Comparison of ENCODE assay signal across 21 cellular contexts in genomic region chr12:109088818-109089217, GRCh38. TPM values are rescaled to one million over a fixed set of nuclear protein-coding genes. Genes with fewer than 3 reads are reported as not detected.
DNase-seq lines count a peak whose midpoint lies in the region; ATAC-seq, FAIRE-seq and TF ChIP-seq lines count a peak whose summit lies in the region.
"Had no signal": no experiment of that assay in that cellular context is flagged by ENCODE, and none has a peak within 500 bp of the region (broad histone marks: within the 10 kb centered on the region; RNA-seq: fewer than 3 reads in every experiment).

No MANE protein-coding gene starts in this region.

- no peak overlapping the region for H3K27ac ChIP-seq in endothelial cell of umbilical vein (ENCODE audit: insufficient read depth, low read depth, low read length)
- H3K27ac ChIP-seq: ascending aorta, SJCRH30, tibial nerve had no signal

- H3K4me1 Mint-ChIP-seq in activated T-cell treated with anti-CD3 and anti-CD28 coated beads, Interleukin-2, amount 50 U/mL, for 72 hours (ENCODE audit: low read depth) = peaks cover 39% of the 10 kb centered on the region
- peaks cover 43% of the 10 kb centered on the region for H3K4me1 Mint-ChIP-seq in stimulated activated memory B cell treated with anti-CD40 and anti-IgM and Interleukin-4, amounts not matched to agents 10 μg/mL and 1 μg/mL and 100 μg/mL, for 72 hours

- intact Hi-C loops in endothelial cell of umbilical vein (cut with micrococcal nuclease) = no loop called here

- TF ChIP-seq CTCF in Loucy (conservative IDR thresholded peaks at IDR 0.05; ENCODE audit: low read length) (no peak), endothelial cell of umbilical vein (IDR thresholded peaks at IDR 0.05; ENCODE audit: extremely low read depth in 1 of 2, insufficient read depth in 1 of 2, low read depth in 1 of 2, low read length in 2 of 2) (no peak)

- POLR2A ChIA-PET in endothelial cell of umbilical vein (lab: Charles Lee) = no interaction called here

- H3K27ac Mint-ChIP-seq in activated T-cell treated with anti-CD3 and anti-CD28 coated beads, Interleukin-2, amount 50 U/mL, for 72 hours = peak overlapping the region; percentile 3
- peak overlapping the region; percentile 18 for H3K27ac Mint-ChIP-seq in stimulated activated memory B cell treated with anti-CD40 and anti-IgM and Interleukin-4, amounts not matched to agents 10 μg/mL and 1 μg/mL and 100 μg/mL, for 72 hours

- H3K9ac ChIP-seq in Loucy (ENCODE audit: low read depth, low read length, poor library complexity, severe bottlenecking) (no peak overlapping the region), endothelial cell of umbilical vein (replicated peaks; ENCODE audit: extremely low read depth, insufficient read depth, low read length) (no peak overlapping the region)

- peaks cover 0 to 6% of the 10 kb centered on the region in 2 donors for H3K36me3 Mint-ChIP-seq in activated T-cell treated with anti-CD3 and anti-CD28 coated beads, Interleukin-2, amount 50 U/mL, for 72 hours (ENCODE audit: insufficient read depth in 2 of 2)
- H3K36me3 Mint-ChIP-seq in stimulated activated memory B cell treated with anti-CD40 and anti-IgM and Interleukin-4, amounts not matched to agents 10 μg/mL and 1 μg/mL and 100 μg/mL, for 72 hours = peaks cover 18% of the 10 kb centered on the region

- H3K9me3 ChIP-seq in Loucy (ENCODE audit: insufficient read depth, low read depth, low read length) (no peaks in the 10 kb centered on the region), endothelial cell of umbilical vein (replicated peaks; ENCODE audit: control insufficient read depth, insufficient read depth, low read length) (no peaks in the 10 kb centered on the region)
- H3K9me3 ChIP-seq: ascending aorta, Caco-2, SJCRH30, tibial nerve had no signal

- no peaks in the 10 kb centered on the region for H3K9me1 ChIP-seq in endothelial cell of umbilical vein (replicated peaks; ENCODE audit: control insufficient read depth, extremely low read depth, insufficient read depth, low read length)

- peaks cover 46% of the 10 kb centered on the region; the same call in 1 of the 2 replicates for H3K36me3 ChIP-seq in Loucy (ENCODE audit: insufficient read depth, low read length)
- peaks cover 8 to 10% of the 10 kb centered on the region in 2 experiments for H3K36me3 ChIP-seq in endothelial cell of umbilical vein (ENCODE audit: control insufficient read depth in 2 of 2, extremely low read depth in 1 of 2, insufficient read depth in 2 of 2, low read length in 2 of 2)

- H3K4me2 ChIP-seq in Loucy (ENCODE audit: low read depth, low read length, poor library complexity, severe bottlenecking) = peak overlapping the region; percentile 94
- no peak overlapping the region for H3K4me2 ChIP-seq in endothelial cell of umbilical vein (ENCODE audit: insufficient read depth, low read length)

- H3K4me3 ChIP-seq in Loucy (ENCODE audit: low read length, poor library complexity, severe bottlenecking) (no peak overlapping the region), endothelial cell of umbilical vein (replicated peaks in 1 of 3; ENCODE audit: insufficient read depth in 1 of 3, low read depth in 1 of 3, low read length in 3 of 3) (no peak overlapping the region)
- H3K4me3 ChIP-seq: ascending aorta, SJCRH30, tibial nerve had no signal

- no peak for DNase-seq in activated T-cell treated with anti-CD3 and anti-CD28 coated beads, Interleukin-2, amount 50 U/mL, for 72 hours
- DNase-seq in activated T-cell treated with anti-CD3 and anti-CD28 coated beads for 4 hours (no peak), endothelial cell of umbilical vein (ENCODE audit: low read depth, low spot score) (no peak), left lobe of liver (ENCODE audit: low spot score) (no peak), HuH-7.5 (ENCODE audit: low spot score) (no peak)
- DNase-seq: ACHN, activated gamma-delta T cell, Caco-2, foreskin melanocyte, left cardiac atrium, midbrain, NCI-H1436, NCI-H2171, SJCRH30 had no signal

- CTCF ChIA-PET in endothelial cell of umbilical vein (lab: Charles Lee) = no interaction called here

- H3K9me3 Mint-ChIP-seq in activated T-cell treated with anti-CD3 and anti-CD28 coated beads, Interleukin-2, amount 50 U/mL, for 72 hours = no peaks in the 10 kb centered on the region
- H3K9me3 Mint-ChIP-seq in stimulated activated memory B cell treated with anti-CD40 and anti-IgM and Interleukin-4, amounts not matched to agents 10 μg/mL and 1 μg/mL and 100 μg/mL, for 72 hours = no peaks in the 10 kb centered on the region
- H3K9me3 Mint-ChIP-seq: neural crest cell had no signal

- no peaks in the 10 kb centered on the region for H3K27me3 ChIP-seq in Loucy (ENCODE audit: insufficient read depth, low read length, poor library complexity, severe bottlenecking)
- no peaks in the 10 kb centered on the region for H3K27me3 ChIP-seq in endothelial cell of umbilical vein (ENCODE audit: control insufficient read depth in 2 of 2, insufficient read depth in 2 of 2, low read length in 2 of 2)
- H3K27me3 ChIP-seq: ascending aorta, SJCRH30, tibial nerve had no signal

- ATAC-seq in activated T-cell treated with anti-CD3 and anti-CD28 coated beads, Interleukin-2, amount 50 U/mL, for 72 hours (replicated peaks in 1 of 2) = no peak
- ATAC-seq in stimulated activated memory B cell treated with anti-CD40 and anti-IgM and Interleukin-4, amounts not matched to agents 10 μg/mL and 1 μg/mL and 100 μg/mL, for 72 hours = no peak
- ATAC-seq in left lobe of liver (no peak), GM21423 (IDR thresholded peaks at IDR 0.05; ENCODE audit: unreplicated experiment) (no peak)
- ATAC-seq: left cardiac atrium had no signal

- H3K4me1 ChIP-seq in Loucy (ENCODE audit: insufficient read depth, low read length, poor library complexity, severe bottlenecking) (peaks cover 32% of the 10 kb centered on the region), endothelial cell of umbilical vein (ENCODE audit: control insufficient read depth, extremely low read depth, insufficient read depth, low read length) (peaks cover 7% of the 10 kb centered on the region)

- H3F3A ChIP-seq in Loucy (ENCODE audit: low read depth) = no peaks in the 10 kb centered on the region

- H3K27me3 Mint-ChIP-seq in activated T-cell treated with anti-CD3 and anti-CD28 coated beads, Interleukin-2, amount 50 U/mL, for 72 hours (ENCODE audit: low read depth) = no peaks in the 10 kb centered on the region
- H3K27me3 Mint-ChIP-seq in stimulated activated memory B cell treated with anti-CD40 and anti-IgM and Interleukin-4, amounts not matched to agents 10 μg/mL and 1 μg/mL and 100 μg/mL, for 72 hours = no peaks in the 10 kb centered on the region

- no peaks in the 10 kb centered on the region for H3K9me2 ChIP-seq in Loucy (replicated peaks; ENCODE audit: low read depth, low read length)

- H3K4me3 Mint-ChIP-seq in activated T-cell treated with anti-CD3 and anti-CD28 coated beads, Interleukin-2, amount 50 U/mL, for 72 hours = no peak overlapping the region
- H3K4me3 Mint-ChIP-seq in stimulated activated memory B cell treated with anti-CD40 and anti-IgM and Interleukin-4, amounts not matched to agents 10 μg/mL and 1 μg/mL and 100 μg/mL, for 72 hours = no peak overlapping the region
- H3K4me3 Mint-ChIP-seq: neural crest cell had no signal

- H2AFZ ChIP-seq in Loucy (ENCODE audit: low read length) (no peak overlapping the region), endothelial cell of umbilical vein (ENCODE audit: low read depth, low read length) (no peak overlapping the region)

- peak; percentile 28 for FAIRE-seq in endothelial cell of umbilical vein (lab: Jason Lieb, UNC)
- FAIRE-seq: endometrium had no signal

- TF ChIP-seq POLR2A in endothelial cell of umbilical vein (IDR thresholded peaks at IDR 0.05; ENCODE audit: low read depth, low read length) = no peak

- H4K20me1 ChIP-seq in Loucy (ENCODE audit: insufficient read depth, low read length, poor library complexity, severe bottlenecking) (peaks cover 8% of the 10 kb centered on the region), endothelial cell of umbilical vein (replicated peaks; ENCODE audit: control insufficient read depth, extremely low read depth, insufficient read depth, low read length) (no peaks in the 10 kb centered on the region)

- dilution Hi-C loops in endothelial cell of umbilical vein (cut with MboI; ENCODE audit: extremely low pct_ligation_motif_present, low sequenced_read_pairs) = no loop called here

- H3K79me2 ChIP-seq in Loucy (ENCODE audit: insufficient read depth, low read length) (peaks cover 40% of the 10 kb centered on the region), endothelial cell of umbilical vein (ENCODE audit: control insufficient read depth, insufficient read depth, low read length) (no peaks in the 10 kb centered on the region)

- no TSS peak for BruUV-seq in endothelial cell of umbilical vein (replicated peaks; lab: Mats Ljungman, UMichigan)

RNA-seq across cellular contexts. Expression of gene ALKBH2, which starts 4.5 kb away (rescaled TPM):
- 10 to 100 TPM; 29.5 to 34.6 TPM for total RNA-seq in activated T-cell treated with anti-CD3 and anti-CD28 coated beads, Interleukin-2, amount 50 U/mL, for 72 hours
- total RNA-seq in endothelial cell of umbilical vein = 5.4 TPM in 2 replicates
- polyA plus RNA-seq in endothelial cell of umbilical vein = 5.9 and 7.3 TPM in 2 replicates
- 6.6 and 7.2 TPM in 2 replicates for polyA plus RNA-seq in endothelial cell of umbilical vein (2011; cell fraction: cytosol; rRNA removed)
- polyA plus RNA-seq in endothelial cell of umbilical vein (2011; cell fraction: nucleus; rRNA removed) = 17.5 and 21.2 TPM in 2 replicates
- polyA plus RNA-seq in endothelial cell of umbilical vein (2012) = 13.4 and 13.6 TPM in 2 replicates
- polyA minus RNA-seq in endothelial cell of umbilical vein = 4.1 and 5.5 TPM in 2 replicates
- 12.8 TPM for polyA minus RNA-seq in endothelial cell of umbilical vein (2011; cell fraction: cytosol; rRNA and poly(A)+ RNA removed)
- 4.5 and 5.4 TPM in 2 replicates for polyA minus RNA-seq in endothelial cell of umbilical vein (2011; cell fraction: nucleus; rRNA and poly(A)+ RNA removed)
- total RNA-seq in left lobe of liver = 11.5 TPM

RNA-seq across cellular contexts. Expression of gene UNG, which starts 8.6 kb away (rescaled TPM):
- total RNA-seq in activated T-cell treated with anti-CD3 and anti-CD28 coated beads, Interleukin-2, amount 50 U/mL, for 72 hours = 10 to 100 TPM; 52.0 to 58.1 TPM
- total RNA-seq in endothelial cell of umbilical vein (45.4 and 46.7 TPM in 2 replicates), left lobe of liver (17.2 TPM)
- 17.1 and 21.5 TPM in 2 replicates for polyA plus RNA-seq in endothelial cell of umbilical vein
- polyA plus RNA-seq in endothelial cell of umbilical vein (2011; cell fraction: cytosol; rRNA removed) = 26.4 and 30.1 TPM in 2 replicates
- 16.5 and 22.5 TPM in 2 replicates for polyA plus RNA-seq in endothelial cell of umbilical vein (2011; cell fraction: nucleus; rRNA removed)
- polyA plus RNA-seq in endothelial cell of umbilical vein (2012) = 34.4 and 40.7 TPM in 2 replicates
- 11.5 and 12.2 TPM in 2 replicates for polyA minus RNA-seq in endothelial cell of umbilical vein
- polyA minus RNA-seq in endothelial cell of umbilical vein (2011; cell fraction: cytosol; rRNA and poly(A)+ RNA removed) = 17.3 TPM
- 7.6 and 8.9 TPM in 2 replicates for polyA minus RNA-seq in endothelial cell of umbilical vein (2011; cell fraction: nucleus; rRNA and poly(A)+ RNA removed)

RNA-seq across cellular contexts. Expression of gene ACACB, which starts 27.6 kb away (rescaled TPM):
- 10 to 100 TPM; 10.2 to 12.2 TPM for total RNA-seq in activated T-cell treated with anti-CD3 and anti-CD28 coated beads, Interleukin-2, amount 50 U/mL, for 72 hours
- total RNA-seq in endothelial cell of umbilical vein (3.9 and 5.7 TPM in 2 replicates), left lobe of liver (232 TPM)
- 0.72 and 1.3 TPM in 2 replicates for polyA plus RNA-seq in endothelial cell of umbilical vein
- 0.90 and 1.1 TPM in 2 replicates for polyA plus RNA-seq in endothelial cell of umbilical vein (2011; cell fraction: cytosol; rRNA removed)
- 5.7 and 8.3 TPM in 2 replicates for polyA plus RNA-seq in endothelial cell of umbilical vein (2011; cell fraction: nucleus; rRNA removed)
- polyA plus RNA-seq in endothelial cell of umbilical vein (2012) = 1.1 and 1.2 TPM in 2 replicates
- 2.6 and 5.3 TPM in 2 replicates for polyA minus RNA-seq in endothelial cell of umbilical vein
- 5.4 TPM for polyA minus RNA-seq in endothelial cell of umbilical vein (2011; cell fraction: cytosol; rRNA and poly(A)+ RNA removed)
- 8.5 and 9.1 TPM in 2 replicates for polyA minus RNA-seq in endothelial cell of umbilical vein (2011; cell fraction: nucleus; rRNA and poly(A)+ RNA removed)

RNA-seq across cellular contexts. Expression of gene USP30, which starts 36.4 kb away (rescaled TPM):
- 10 to 100 TPM; 15.9 to 21.6 TPM for total RNA-seq in activated T-cell treated with anti-CD3 and anti-CD28 coated beads, Interleukin-2, amount 50 U/mL, for 72 hours
- total RNA-seq in endothelial cell of umbilical vein = 12.9 and 14.2 TPM in 2 replicates
- 24.3 and 34.7 TPM in 2 replicates for polyA plus RNA-seq in endothelial cell of umbilical vein
- 11.6 and 13.8 TPM in 2 replicates for polyA plus RNA-seq in endothelial cell of umbilical vein (2011; cell fraction: cytosol; rRNA removed)
- 21.8 and 24.3 TPM in 2 replicates for polyA plus RNA-seq in endothelial cell of umbilical vein (2011; cell fraction: nucleus; rRNA removed)
- polyA plus RNA-seq in endothelial cell of umbilical vein (2012) = 7.3 TPM in 2 replicates
- polyA minus RNA-seq in endothelial cell of umbilical vein = 23.1 and 36.3 TPM in 2 replicates
- 5.9 TPM for polyA minus RNA-seq in endothelial cell of umbilical vein (2011; cell fraction: cytosol; rRNA and poly(A)+ RNA removed)
- polyA minus RNA-seq in endothelial cell of umbilical vein (2011; cell fraction: nucleus; rRNA and poly(A)+ RNA removed) = 7.0 and 12.3 TPM in 2 replicates
- total RNA-seq in left lobe of liver = 12.3 TPM

Comparison
In these comparisons a context has a peak if more than half of its experiments do, and no peak if none do; other contexts are left out.
1. RNA of gene ACACB, which starts 27.6 kb away (total RNA-seq): 232 TPM in left lobe of liver (single experiment); 10.2 to 12.2 TPM in activated T-cell treated with anti-CD3 and anti-CD28 coated beads, Interleukin-2, amount 50 U/mL, for 72 hours and 3.9 to 5.7 TPM in endothelial cell of umbilical vein; every median in the first group is over 10 times any median in the second.